In the genomic region with DNA sequence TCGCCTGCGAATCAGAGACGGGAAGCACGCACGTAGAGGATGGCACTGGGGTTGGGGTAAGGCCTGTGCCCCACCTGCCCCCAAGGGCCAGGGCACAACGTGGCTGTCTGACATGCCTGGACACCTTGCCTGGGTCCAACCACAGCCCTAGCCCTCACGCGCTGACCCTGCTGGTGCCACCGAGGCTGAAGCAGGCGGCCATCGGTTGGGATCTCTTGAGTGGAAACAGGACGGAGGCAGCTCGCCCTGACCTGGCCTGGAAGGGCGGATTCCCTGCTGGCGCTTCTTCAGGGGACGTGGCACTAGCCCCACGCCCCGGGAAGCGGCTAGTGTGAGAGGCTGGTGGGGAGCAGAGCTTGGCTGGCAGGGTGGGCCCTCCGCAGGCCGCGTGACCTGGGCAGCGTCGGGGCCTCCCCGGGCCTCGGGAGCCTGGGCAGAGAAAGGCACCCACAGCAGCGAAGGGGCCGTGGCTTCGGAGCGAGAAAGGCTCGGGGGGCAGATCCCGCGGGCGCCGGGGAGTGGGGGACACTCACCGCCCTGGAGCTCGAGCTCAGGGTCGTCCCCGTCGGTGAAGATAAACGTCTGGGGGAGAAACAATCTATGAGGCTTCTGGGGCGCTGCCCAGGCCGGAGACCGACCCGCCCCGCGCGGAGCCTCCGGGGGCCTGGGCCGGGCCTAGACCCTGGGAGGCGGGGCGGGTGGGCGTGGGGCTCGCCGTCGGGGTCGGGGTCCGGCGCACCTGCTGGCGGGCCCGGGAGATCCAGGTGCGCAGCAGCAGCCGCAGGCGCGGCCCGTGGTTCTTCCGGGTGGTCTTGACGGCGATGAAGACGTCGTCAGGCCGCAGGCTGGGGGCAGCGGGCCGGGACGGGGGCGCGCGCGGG, we compare ENCODE assay signal across 8 cellular contexts. TPM values are rescaled to one million over a fixed set of nuclear protein-coding genes. Genes with fewer than 3 reads are reported as not detected.
DNase-seq lines count a peak whose midpoint lies in the region; ATAC-seq, FAIRE-seq and TF ChIP-seq lines count a peak whose summit lies in the region.

No MANE protein-coding gene starts in this region.

- H3K79me2 ChIP-seq in K562 (ENCODE audit: control insufficient read depth, insufficient read depth, low read length), result peaks cover 28% of the 10 kb centered on the region

- peak overlapping the region; percentile 88 for H3K4me3 Mint-ChIP-seq in HFFc6

- BruUV-seq in K562 (replicated peaks; lab: Mats Ljungman, UMichigan), result no TSS peak

- TF ChIP-seq POLR2A in K562 (conservative IDR thresholded peaks at IDR 0.05) (no peak), tibial nerve (IDR thresholded peaks at IDR 0.05) (no peak)

- peaks cover 40% of the 10 kb centered on the region for H4K20me1 ChIP-seq in BLaER1
- H4K20me1 ChIP-seq in K562 (replicated peaks; ENCODE audit: control insufficient read depth, insufficient read depth, low read length), result 0 out of 2 replicates have a peak, but pooled peaks cover 4% of the 10 kb centered on the region

- CTCF ChIA-PET in K562 (lab: Yijun Ruan, JAX; ENCODE audit: low intra/inter-chr PET ratio), result no interaction called here

- no peak for TF ChIP-seq RAD21 in K562 (CRISPR knock-in tag; conservative IDR thresholded peaks at IDR 0.05 in 1 of 2, IDR thresholded peaks at IDR 0.05 in 1 of 2)

- in situ Hi-C loops in K562 (cut with MboI), result no loop called here

- peak overlapping the region; percentile 98 for H3K4me3 ChIP-seq in BLaER1
- peak overlapping the region; percentile 98 for H3K4me3 ChIP-seq in K562
- peak overlapping the region; percentile 48 to 95 (median 71) for H3K4me3 ChIP-seq in tibial nerve

- peak overlapping the region; percentile 76 for H3K27ac Mint-ChIP-seq in HFFc6

- peak overlapping the region; percentile 98 for H3K4me2 ChIP-seq in BLaER1
- H3K4me2 ChIP-seq in K562 (ENCODE audit: insufficient read depth, low read length), result peak overlapping the region; percentile 76

- 41% methylated on average over 33 of the region's 79 CpGs for WGBS in K562 (ENCODE audit: insufficient coverage, low coverage, missing lambda C conversion rate)
- 8 to 20% methylated on average over 48 to 59 of the region's 79 CpGs for WGBS in tibial nerve, 2 donors

- peak overlapping the region; percentile 44 for H2AFZ ChIP-seq in K562 (ENCODE audit: low read depth, low read length)

- DNase-seq in HFFc6, result no peak
- peak in 3 of 4 experiments; percentile 49 to 84 (median 81) for DNase-seq in K562 (ENCODE audit: extremely low read depth in 1 of 4, low spot score in 3 of 4)
- DNase-seq in left lobe of liver (ENCODE audit: low spot score), result no peak
- DNase-seq in tibial nerve (ENCODE audit: low spot score in 2 of 2), result no peak
- no peak for DNase-seq in NCI-H82 treated with DMSO at 0.1 percent for 48 hours (lab: John Stamatoyannopoulos, UW; ENCODE audit: unreplicated experiment)
- DNase-seq in islet precursor cell, result no peak
- DNase-seq in mesenteric fat pad (ENCODE audit: low spot score), result no peak

- no peaks in the 10 kb centered on the region for H3K9me3 Mint-ChIP-seq in HFFc6

- TF ChIP-seq CTCF in HFFc6 (IDR thresholded peaks at IDR 0.05), result no peak
- no peak for TF ChIP-seq CTCF in K562 (IDR thresholded peaks at IDR 0.05 in 2 of 3, conservative IDR thresholded peaks at IDR 0.05 in 1 of 3; ENCODE audit: insufficient read depth in 2 of 3, low read depth in 1 of 3, low read length in 3 of 3)
- TF ChIP-seq CTCF in tibial nerve (IDR thresholded peaks at IDR 0.05), result no peak

- H3K36me3 ChIP-seq in BLaER1, result peaks cover 69% of the 10 kb centered on the region
- H3K36me3 ChIP-seq in K562 (ENCODE audit: control insufficient read depth, insufficient read depth, low read length), result peaks cover 68% of the 10 kb centered on the region; the same call in 2 of the 3 replicates
- peaks cover 3 to 72% (median 12%) of the 10 kb centered on the region in 3 donors for H3K36me3 ChIP-seq in tibial nerve

- H3K9me3 ChIP-seq in BLaER1, result no peaks in the 10 kb centered on the region
- no peaks in the 10 kb centered on the region for H3K9me3 ChIP-seq in K562 (replicated peaks; ENCODE audit: control insufficient read depth, insufficient read depth, low read depth, low read length)
- no peaks in the 10 kb centered on the region for H3K9me3 ChIP-seq in tibial nerve

- TF ChIP-seq EP300 in K562 (IDR thresholded peaks at IDR 0.05; ENCODE audit: low read length) (no peak), tibial nerve (IDR thresholded peaks at IDR 0.05) (no peak)

- peaks cover 5% of the 10 kb centered on the region; the same call in 1 of the 2 replicates for H3K36me3 Mint-ChIP-seq in HFFc6 (ENCODE audit: low read depth)

- H3K4me1 ChIP-seq in BLaER1 (peaks cover 42% of the 10 kb centered on the region), K562 (replicated peaks in 1 of 2; ENCODE audit: control insufficient read depth in 2 of 2, insufficient read depth in 2 of 2, low read length in 2 of 2) (peaks cover 6 to 90% of the 10 kb centered on the region in 2 experiments; a peak in 3 of 5 replicates), tibial nerve (peaks cover 3 to 62% (median 19%) of the 10 kb centered on the region in 4 donors)

- H3K27me3 ChIP-seq in BLaER1 (no peaks in the 10 kb centered on the region), K562 (ENCODE audit: control insufficient read depth in 2 of 2, insufficient read depth in 2 of 2, low read length in 2 of 2) (no peaks in the 10 kb centered on the region), tibial nerve (no peaks in the 10 kb centered on the region)

- FAIRE-seq in K562 (lab: Jason Lieb, UNC), result no peak

- H3K9ac ChIP-seq in BLaER1 (peak overlapping the region; percentile 88), K562 (ENCODE audit: insufficient read depth in 1 of 2, low read depth in 2 of 2, low read length in 2 of 2) (peak overlapping the region; percentile 78 to 97)

- intact Hi-C loops in K562 (cut with micrococcal nuclease), result no loop called here

- peaks cover 2% of the 10 kb centered on the region for H3K9me1 ChIP-seq in K562 (ENCODE audit: control insufficient read depth, insufficient read depth, low read length)

- peak overlapping the region; percentile 78 for H3K27ac ChIP-seq in BLaER1
- peak overlapping the region; percentile 63; the same call in 2 of the 3 replicates for H3K27ac ChIP-seq in K562 (ENCODE audit: extremely low read depth, low read depth, low read length)
- peak overlapping the region; percentile 65 to 90 (median 72) for H3K27ac ChIP-seq in tibial nerve

- H3K27me3 Mint-ChIP-seq in HFFc6 (ENCODE audit: insufficient read depth), result no peaks in the 10 kb centered on the region

- POLR2A ChIA-PET in K562 (lab: Yijun Ruan, JAX), result interaction anchor here (0.7 to 1.8 kb wide), 3 partner anchors 9 to 244 kb away, joined by 3 to 7 read pairs (median 4); no protein-coding TSS in a partner anchor

- peaks cover 10% of the 10 kb centered on the region; the same call in 1 of the 2 replicates for H3K4me1 Mint-ChIP-seq in HFFc6 (ENCODE audit: low read depth)

- ATAC-seq in K562 (peak; percentile 30), left lobe of liver (peak; percentile 6)

RNA-seq across cellular contexts. Expression of a gene that starts 0.6 kb away (rescaled TPM):
- 10 to 100 TPM; 37.6 to 48.5 (median 40.1) TPM for total RNA-seq in HFFc6 (2021; fragmentation: NEBNext Ultra II Directional; extraction: Animal tissue kit (Norgen Biotek cat#: 25700))
- total RNA-seq in K562 (2011; cell fraction: chromatin; rRNA removed; ENCODE audit: low replicate concordance), result 23.1 and 61.7 TPM in 2 replicates
- 74.4 and 74.9 TPM in 2 replicates for total RNA-seq in K562 (2011; cell fraction: nucleolus; rRNA removed)
- total RNA-seq in K562 (2011; cell fraction: nucleoplasm; rRNA removed), result 36.5 and 40.5 TPM in 2 replicates
- total RNA-seq in K562 (2014; rRNA removed) (23.6 and 28.4 TPM in 2 replicates), K562 (2014; rRNA removed; fragmentation: Illumina TruSeq; extraction: Trizol) (6.5 and 9.5 TPM in 2 replicates), K562 (2015; rRNA removed; fragmentation: Illumina TruSeq; extraction: Trizol) (11.1 and 14.3 TPM in 2 replicates), K562 (2021) (26.9 and 30.2 TPM in 2 replicates), left lobe of liver (45.8 TPM), tibial nerve (10 to 100 TPM; 43.5 to 70.2 (median 64.4) TPM), mesenteric fat pad (46.1 TPM)
- polyA plus RNA-seq in K562 (2011; rRNA removed) (9.2 and 17.2 TPM in 2 replicates), K562 (2014; fragmentation: Illumina TruSeq; extraction: Trizol) (9.0 and 18.5 TPM in 2 replicates), K562 (2014; fragmentation: Nextera tagmentation; extraction: Ambion mirVana) (under 1 TPM; 0.32 to 0.66 TPM), K562 (2014; rRNA removed) (32.6 and 32.8 TPM in 2 replicates)
- 12.2 and 23.8 TPM in 2 replicates for polyA plus RNA-seq in K562 (2011; cell fraction: cytosol; rRNA removed)
- polyA plus RNA-seq in K562 (2011; cell fraction: nucleus; rRNA removed), result 144 and 164 TPM in 2 replicates
- 16.9 and 35.2 TPM in 2 replicates for polyA plus RNA-seq in K562 (2012)
- 2.0 TPM in 2 replicates for polyA minus RNA-seq in K562 (2011; rRNA and poly(A)+ RNA removed)
- 11.7 and 13.1 TPM in 2 replicates for polyA minus RNA-seq in K562 (2011; cell fraction: cytosol; rRNA and poly(A)+ RNA removed)
- 11.4 and 14.3 TPM in 2 replicates for polyA minus RNA-seq in K562 (2011; cell fraction: nucleus; rRNA and poly(A)+ RNA removed)

RNA-seq across cellular contexts. Expression of a gene that starts 0.7 kb away (rescaled TPM):
- 100 to 1,000 TPM; 127 to 144 (median 141) TPM for total RNA-seq in HFFc6 (2021; fragmentation: NEBNext Ultra II Directional; extraction: Animal tissue kit (Norgen Biotek cat#: 25700))
- 57.5 and 207 TPM in 2 replicates for total RNA-seq in K562 (2011; cell fraction: chromatin; rRNA removed; ENCODE audit: low replicate concordance)
- 178 and 205 TPM in 2 replicates for total RNA-seq in K562 (2011; cell fraction: nucleolus; rRNA removed)
- total RNA-seq in K562 (2011; cell fraction: nucleoplasm; rRNA removed), result 87.8 and 88.8 TPM in 2 replicates
- total RNA-seq in K562 (2014; rRNA removed), result 137 and 183 TPM in 2 replicates
- total RNA-seq in K562 (2014; rRNA removed; fragmentation: Illumina TruSeq; extraction: Trizol), result 17.5 and 26.3 TPM in 2 replicates
- total RNA-seq in K562 (2015; rRNA removed; fragmentation: Illumina TruSeq; extraction: Trizol), result 69.9 and 72.5 TPM in 2 replicates
- 162 and 167 TPM in 2 replicates for total RNA-seq in K562 (2021)
- 57.0 and 88.5 TPM in 2 replicates for polyA plus RNA-seq in K562 (2011; rRNA removed)
- 94.2 and 226 TPM in 2 replicates for polyA plus RNA-seq in K562 (2011; cell fraction: cytosol; rRNA removed)
- polyA plus RNA-seq in K562 (2011; cell fraction: nucleus; rRNA removed), result 212 and 255 TPM in 2 replicates
- 103 and 115 TPM in 2 replicates for polyA plus RNA-seq in K562 (2012)
- 74.5 and 111 TPM in 2 replicates for polyA plus RNA-seq in K562 (2014; fragmentation: Illumina TruSeq; extraction: Trizol)
- 10 to 100 TPM in 1 of 2 experiments, 1 to 10 TPM in 1; 3.1 to 13.4 TPM for polyA plus RNA-seq in K562 (2014; fragmentation: Nextera tagmentation; extraction: Ambion mirVana)
- 112 and 123 TPM in 2 replicates for polyA plus RNA-seq in K562 (2014; rRNA removed)
- 31.9 and 46.4 TPM in 2 replicates for polyA minus RNA-seq in K562 (2011; rRNA and poly(A)+ RNA removed)
- 71.4 and 74.6 TPM in 2 replicates for polyA minus RNA-seq in K562 (2011; cell fraction: cytosol; rRNA and poly(A)+ RNA removed)
- 72.3 and 75.2 TPM in 2 replicates for polyA minus RNA-seq in K562 (2011; cell fraction: nucleus; rRNA and poly(A)+ RNA removed)
- total RNA-seq in left lobe of liver, result 84.1 TPM
- 100 to 1,000 TPM in 2 of 4 donors, 10 to 100 TPM in 2; 74.9 to 134 (median 92.9) TPM for total RNA-seq in tibial nerve
- 85.8 TPM for total RNA-seq in mesenteric fat pad

RNA-seq across cellular contexts. Expression of a gene that starts 13.5 kb away (rescaled TPM):
- 100 to 1,000 TPM in 1 of 6 experiments, 10 to 100 TPM in 5; 73.4 to 100 (median 84.8) TPM for total RNA-seq in HFFc6 (2021; fragmentation: NEBNext Ultra II Directional; extraction: Animal tissue kit (Norgen Biotek cat#: 25700))
- 78.8 and 254 TPM in 2 replicates for total RNA-seq in K562 (2011; cell fraction: chromatin; rRNA removed; ENCODE audit: low replicate concordance)
- 329 and 354 TPM in 2 replicates for total RNA-seq in K562 (2011; cell fraction: nucleolus; rRNA removed)
- 133 and 150 TPM in 2 replicates for total RNA-seq in K562 (2011; cell fraction: nucleoplasm; rRNA removed)
- 165 and 194 TPM in 2 replicates for total RNA-seq in K562 (2014; rRNA removed)
- total RNA-seq in K562 (2014; rRNA removed; fragmentation: Illumina TruSeq; extraction: Trizol), result 41.1 and 66.0 TPM in 2 replicates
- total RNA-seq in K562 (2015; rRNA removed; fragmentation: Illumina TruSeq; extraction: Trizol), result 76.0 and 90.0 TPM in 2 replicates
- 235 and 256 TPM in 2 replicates for total RNA-seq in K562 (2021)
- 156 and 201 TPM in 2 replicates for polyA plus RNA-seq in K562 (2011; rRNA removed)
- 404 and 845 TPM in 2 replicates for polyA plus RNA-seq in K562 (2011; cell fraction: cytosol; rRNA removed)
- 611 and 714 TPM in 2 replicates for polyA plus RNA-seq in K562 (2011; cell fraction: nucleus; rRNA removed)
- polyA plus RNA-seq in K562 (2012), result 229 and 244 TPM in 2 replicates
- 243 and 274 TPM in 2 replicates for polyA plus RNA-seq in K562 (2014; fragmentation: Illumina TruSeq; extraction: Trizol)
- 10 to 100 TPM; 21.3 to 50.3 TPM for polyA plus RNA-seq in K562 (2014; fragmentation: Nextera tagmentation; extraction: Ambion mirVana)
- 229 and 261 TPM in 2 replicates for polyA plus RNA-seq in K562 (2014; rRNA removed)
- 34.8 and 73.6 TPM in 2 replicates for polyA minus RNA-seq in K562 (2011; rRNA and poly(A)+ RNA removed)
- polyA minus RNA-seq in K562 (2011; cell fraction: cytosol; rRNA and poly(A)+ RNA removed), result 67.3 and 81.5 TPM in 2 replicates
- polyA minus RNA-seq in K562 (2011; cell fraction: nucleus; rRNA and poly(A)+ RNA removed), result 104 and 111 TPM in 2 replicates
- 1,477 TPM for total RNA-seq in left lobe of liver
- total RNA-seq in tibial nerve, result 100 to 1,000 TPM; 236 to 347 (median 269) TPM
- 157 TPM for total RNA-seq in mesenteric fat pad

RNA-seq across cellular contexts. Expression of a gene that starts 14.6 kb away (rescaled TPM):
- total RNA-seq in HFFc6 (2021; fragmentation: NEBNext Ultra II Directional; extraction: Animal tissue kit (Norgen Biotek cat#: 25700)), result 10 to 100 TPM; 65.8 to 86.8 (median 71.2) TPM
- total RNA-seq in K562 (2011; cell fraction: chromatin; rRNA removed; ENCODE audit: low replicate concordance), result 125 and 499 TPM in 2 replicates
- total RNA-seq in K562 (2011; cell fraction: nucleolus; rRNA removed), result 452 and 491 TPM in 2 replicates
- total RNA-seq in K562 (2011; cell fraction: nucleoplasm; rRNA removed), result 177 and 203 TPM in 2 replicates
- total RNA-seq in K562 (2014; rRNA removed), result 203 and 249 TPM in 2 replicates
- 45.0 and 57.5 TPM in 2 replicates for total RNA-seq in K562 (2014; rRNA removed; fragmentation: Illumina TruSeq; extraction: Trizol)
- total RNA-seq in K562 (2015; rRNA removed; fragmentation: Illumina TruSeq; extraction: Trizol), result 83.1 and 83.9 TPM in 2 replicates
- total RNA-seq in K562 (2021), result 193 and 209 TPM in 2 replicates
- polyA plus RNA-seq in K562 (2011; rRNA removed), result 60.1 and 77.0 TPM in 2 replicates
- 62.4 and 118 TPM in 2 replicates for polyA plus RNA-seq in K562 (2011; cell fraction: cytosol; rRNA removed)
- polyA plus RNA-seq in K562 (2011; cell fraction: nucleus; rRNA removed), result 712 and 945 TPM in 2 replicates
- polyA plus RNA-seq in K562 (2012), result 123 and 178 TPM in 2 replicates
- polyA plus RNA-seq in K562 (2014; fragmentation: Illumina TruSeq; extraction: Trizol), result 97.2 and 99.8 TPM in 2 replicates
- 10 to 100 TPM in 1 of 2 experiments, 1 to 10 TPM in 1; 7.8 to 11.3 TPM for polyA plus RNA-seq in K562 (2014; fragmentation: Nextera tagmentation; extraction: Ambion mirVana)
- polyA plus RNA-seq in K562 (2014; rRNA removed), result 201 and 210 TPM in 2 replicates
- 17.2 and 22.2 TPM in 2 replicates for polyA minus RNA-seq in K562 (2011; rRNA and poly(A)+ RNA removed)
- polyA minus RNA-seq in K562 (2011; cell fraction: cytosol; rRNA and poly(A)+ RNA removed), result 54.0 and 54.3 TPM in 2 replicates
- polyA minus RNA-seq in K562 (2011; cell fraction: nucleus; rRNA and poly(A)+ RNA removed), result 179 and 184 TPM in 2 replicates
- total RNA-seq in left lobe of liver, result 121 TPM
- 100 to 1,000 TPM in 2 of 4 donors, 10 to 100 TPM in 2; 85.2 to 179 (median 106) TPM for total RNA-seq in tibial nerve
- 103 TPM for total RNA-seq in mesenteric fat pad

RNA-seq across cellular contexts. Expression of a gene that starts 19.5 kb away (rescaled TPM):
- total RNA-seq in HFFc6 (2021; fragmentation: NEBNext Ultra II Directional; extraction: Animal tissue kit (Norgen Biotek cat#: 25700)), result 1 to 10 TPM; 4.3 to 8.5 (median 5.6) TPM
- total RNA-seq in K562 (2011; cell fraction: chromatin; rRNA removed; ENCODE audit: low replicate concordance), result 19.4 and 85.2 TPM in 2 replicates
- 134 and 179 TPM in 2 replicates for total RNA-seq in K562 (2011; cell fraction: nucleolus; rRNA removed)
- total RNA-seq in K562 (2011; cell fraction: nucleoplasm; rRNA removed), result 71.3 and 86.0 TPM in 2 replicates
- total RNA-seq in K562 (2014; rRNA removed), result 292 and 377 TPM in 2 replicates
- total RNA-seq in K562 (2014; rRNA removed; fragmentation: Illumina TruSeq; extraction: Trizol), result 21.8 and 30.5 TPM in 2 replicates
- 91.3 and 98.6 TPM in 2 replicates for total RNA-seq in K562 (2015; rRNA removed; fragmentation: Illumina TruSeq; extraction: Trizol)
- 133 and 139 TPM in 2 replicates for total RNA-seq in K562 (2021)
- polyA plus RNA-seq in K562 (2011; rRNA removed), result 118 and 135 TPM in 2 replicates
- 275 and 623 TPM in 2 replicates for polyA plus RNA-seq in K562 (2011; cell fraction: cytosol; rRNA removed)
- 159 and 273 TPM in 2 replicates for polyA plus RNA-seq in K562 (2011; cell fraction: nucleus; rRNA removed)
- 51.3 and 82.3 TPM in 2 replicates for polyA plus RNA-seq in K562 (2012)
- polyA plus RNA-seq in K562 (2014; fragmentation: Illumina TruSeq; extraction: Trizol), result 137 and 193 TPM in 2 replicates
- under 1 TPM; 0.23 to 0.28 TPM for polyA plus RNA-seq in K562 (2014; fragmentation: Nextera tagmentation; extraction: Ambion mirVana)
- 281 and 307 TPM in 2 replicates for polyA plus RNA-seq in K562 (2014; rRNA removed)
- polyA minus RNA-seq in K562 (2011; rRNA and poly(A)+ RNA removed), result 16.0 and 29.2 TPM in 2 replicates
- polyA minus RNA-seq in K562 (2011; cell fraction: cytosol; rRNA and poly(A)+ RNA removed), result 66.2 and 68.0 TPM in 2 replicates
- polyA minus RNA-seq in K562 (2011; cell fraction: nucleus; rRNA and poly(A)+ RNA removed), result 52.2 and 55.2 TPM in 2 replicates
- total RNA-seq in left lobe of liver, result 8.7 TPM
- 10 to 100 TPM in 1 of 4 donors, 1 to 10 TPM in 3; 2.4 to 14.7 (median 5.4) TPM for total RNA-seq in tibial nerve
- 15.5 TPM for total RNA-seq in mesenteric fat pad

Comparison
In these comparisons a context has a peak if more than half of its experiments do, and no peak if none do; other contexts are left out.
1. DNase-seq: peak in K562 (3 of 4); none in HFFc6 (single experiment), left lobe of liver (single experiment), tibial nerve (0 of 2), NCI-H82 treated with DMSO at 0.1 percent for 48 hours (single experiment), islet precursor cell (single experiment) and mesenteric fat pad (single experiment).
2. Peak in every context shown above with its lines, with median percentiles within 50 percentile points of each other: H3K27ac ChIP-seq and H3K4me3 ChIP-seq.